ENCODE assay signal across 1 cellular context in genomic region chr12:64081020-64081419, GRCh38.
TF ChIP-seq lines count a peak whose summit lies in the region.

No MANE protein-coding gene starts in this region.

TF ChIP-seq in HCT116, 20 proteins besides CTCF, POLR2A, EP300 and RAD21 (continued from another document):
- TF ChIP-seq MAX (IDR thresholded peaks at IDR 0.05) = no peak
- TF ChIP-seq TCF7L2 (IDR thresholded peaks at IDR 0.05; ENCODE audit: borderline replicate concordance, extremely low read depth, insufficient read depth, insufficient read length) = no peak
- TF ChIP-seq CBX3 (IDR thresholded peaks at IDR 0.05; ENCODE audit: low read depth) = no peak
- TF ChIP-seq YY1 (IDR thresholded peaks at IDR 0.05; ENCODE audit: extremely low read depth, insufficient replicate concordance, low read depth, low read length) = no peak
- TF ChIP-seq JUND (IDR thresholded peaks at IDR 0.05) = no peak
